ENCODE assay signal across 28 cellular contexts in genomic region chr11:118614511-118614910, GRCh38. TPM values are rescaled to one million over a fixed set of nuclear protein-coding genes. Genes with fewer than 3 reads are reported as not detected.
DNase-seq lines count a peak whose midpoint lies in the region; ATAC-seq, FAIRE-seq and TF ChIP-seq lines count a peak whose summit lies in the region.
"Had no signal": no experiment of that assay in that cellular context is flagged by ENCODE, and none has a peak within 500 bp of the region (broad histone marks: within the 10 kb centered on the region; RNA-seq: fewer than 3 reads in every experiment).

No MANE protein-coding gene starts in this region.

- CTCF ChIA-PET in Caco-2 (lab: Charles Lee) (interaction anchor here (1.0 to 1.8 kb wide), 4 partner anchors 20 to 44 kb away, joined by 3 to 5 read pairs (median 4); no protein-coding TSS in a partner anchor), RWPE1 (lab: Yijun Ruan, JAX) (interaction anchor here (0.7 kb wide), 1 partner anchor 13 kb away, joined by 5 read pairs; no protein-coding TSS in a partner anchor)

- H3K27me3 Mint-ChIP-seq in Caco-2 (ENCODE audit: insufficient read depth, unreplicated experiment) = no peaks in the 10 kb centered on the region

- peaks cover 37% of the 10 kb centered on the region for H3K4me1 Mint-ChIP-seq in Caco-2 (ENCODE audit: low read depth, unreplicated experiment)

- H3K4me1 ChIP-seq in Caco-2 = peaks cover 59% of the 10 kb centered on the region
- peaks cover 55 to 58% of the 10 kb centered on the region in 2 donors for H3K4me1 ChIP-seq in kidney (ENCODE audit: control insufficient read depth in 1 of 2, insufficient read depth in 1 of 2, low read depth in 1 of 2, low read length in 2 of 2)

- H3K27ac ChIP-seq in RWPE1 = peak overlapping the region; percentile 99
- H3K27ac ChIP-seq in kidney (ENCODE audit: low read depth in 2 of 2, low read length in 2 of 2) = peak overlapping the region in 1 of 2 donors; percentile 66
- H3K27ac ChIP-seq: pancreas had no signal

- H3K27ac Mint-ChIP-seq in Caco-2 (ENCODE audit: unreplicated experiment) = peak overlapping the region; percentile 81
- H3K27ac Mint-ChIP-seq: activated B cell treated with CpG ODN at 0.5 μM for 24 hours; CD4-positive, CD25-positive, alpha-beta regulatory T cell had no signal

- peaks cover 6% of the 10 kb centered on the region for H3K36me3 Mint-ChIP-seq in Caco-2 (ENCODE audit: insufficient read depth, unreplicated experiment)
- H3K36me3 Mint-ChIP-seq: naive B cell had no signal

- peak in 1 of 2 experiments; percentile 42 for DNase-seq in Caco-2
- no peak for DNase-seq in RWPE1 (ENCODE audit: low spot score)
- peak; percentile 46 for DNase-seq in kidney
- DNase-seq in posterior vena cava (ENCODE audit: low spot score) = peak; percentile 63
- DNase-seq in SHP77 (lab: John Stamatoyannopoulos, UW) = no peak
- DNase-seq in stimulated activated CD4-positive, alpha-beta T cell treated with anti-CD3 and anti-CD28 coated beads, Interleukin-4, amount 100 ng/mL, for 1 hour = no peak
- no peak for DNase-seq in EL
- DNase-seq: activated B cell treated with CpG ODN at 0.5 μM for 24 hours; activated CD4-positive, alpha-beta T cell treated with anti-CD3 and anti-CD28 coated beads, Interleukin-2, amount 50 U/mL, for 4 hours; activated gamma-delta T cell treated with Interleukin-2 at 50 U/mL for 16 hours; activated T-cell treated with anti-CD3 and anti-CD28 coated beads for 4 hours; amygdala; CD4-positive, CD25-positive, alpha-beta regulatory T cell; cerebellar nuclear complex; DMS153; effector CD4-positive, alpha-beta T cell; foreskin melanocyte; Kasumi-1; naive B cell; NCI-H1092; NCI-H187 treated with DMSO at 0.1 percent for 48 hours; NCI-H69; T1000 had no signal

- H3K4me3 ChIP-seq in Caco-2 (ENCODE audit: low read depth, low read length) (no peak overlapping the region), kidney (ENCODE audit: low read length in 2 of 2) (no peak overlapping the region)
- H3K4me3 ChIP-seq: pancreas had no signal

- no TSS peak for BruUV-seq in Caco-2 (replicated peaks; lab: Mats Ljungman, UMichigan)

- H3K9me3 Mint-ChIP-seq in Caco-2 (ENCODE audit: unreplicated experiment) = no peaks in the 10 kb centered on the region
- H3K9me3 Mint-ChIP-seq: activated B cell treated with CpG ODN at 0.5 μM for 24 hours; CD4-positive, CD25-positive, alpha-beta regulatory T cell; naive B cell had no signal

- no peak for ATAC-seq in HG03565 (IDR thresholded peaks at IDR 0.05; ENCODE audit: unreplicated experiment)
- ATAC-seq: sciatic nerve had no signal

- H3K4me3 Mint-ChIP-seq in Caco-2 (ENCODE audit: unreplicated experiment) = no peak overlapping the region
- H3K4me3 Mint-ChIP-seq: activated B cell treated with CpG ODN at 0.5 μM for 24 hours; CD4-positive, CD25-positive, alpha-beta regulatory T cell had no signal

- H3K9me3 ChIP-seq in Caco-2 (no peaks in the 10 kb centered on the region), kidney (ENCODE audit: control insufficient read depth in 1 of 2, low read length in 2 of 2) (no peaks in the 10 kb centered on the region)
- H3K9me3 ChIP-seq: pancreas had no signal

- POLR2A ChIA-PET in Caco-2 (lab: Charles Lee) = interaction anchor here (0.7 kb wide), 1 partner anchor 179 kb away, joined by 10 read pairs; no protein-coding TSS in a partner anchor
- POLR2A ChIA-PET in RWPE1 (lab: Yijun Ruan, JAX; ENCODE audit: low non-redundant PET) = no interaction called here

- no peak overlapping the region for H3K9ac ChIP-seq in kidney (ENCODE audit: low read length in 2 of 2)

- H3K27me3 ChIP-seq in Caco-2 (replicated peaks; ENCODE audit: control insufficient read depth, insufficient read depth, low read length) = no peaks in the 10 kb centered on the region
- H3K27me3 ChIP-seq: pancreas had no signal

- intact Hi-C loops in Caco-2 (cut with micrococcal nuclease; ENCODE audit: unreplicated experiment) (no loop called here), kidney (cut with DNase I) (no loop called here), posterior vena cava (cut with DNase I) (no loop called here)

- TF ChIP-seq CTCF in Caco-2 (IDR thresholded peaks at IDR 0.05; ENCODE audit: insufficient read depth in 1 of 2, low read depth in 1 of 2, low read length in 1 of 2, severe bottlenecking in 1 of 2, unreplicated experiment in 1 of 2) = no peak
- TF ChIP-seq CTCF in RWPE1 (conservative IDR thresholded peaks at IDR 0.05; ENCODE audit: low read depth) = no peak
- no peak for TF ChIP-seq CTCF in kidney (IDR thresholded peaks at IDR 0.05; ENCODE audit: borderline replicate concordance, extremely low read depth, insufficient read depth)

- no peaks in the 10 kb centered on the region for H3K36me3 ChIP-seq in Caco-2 (ENCODE audit: control insufficient read depth, insufficient read depth, low read length)
- H3K36me3 ChIP-seq in kidney (ENCODE audit: control insufficient read depth in 1 of 2, insufficient read depth in 2 of 2, low read length in 2 of 2) = peaks cover 8 to 14% of the 10 kb centered on the region in 2 donors

- FAIRE-seq in kidney (lab: Jason Lieb, UNC) = no peak
- FAIRE-seq: GM18507, keratinocyte, pancreas had no signal

RNA-seq across cellular contexts. Expression of gene PHLDB1, which starts 7.1 kb away (rescaled TPM):
- total RNA-seq in Caco-2 (2022) (72.1 and 73.6 TPM in 2 replicates), kidney (118 TPM), posterior vena cava (100 to 1,000 TPM; 155 to 201 TPM)
- polyA plus RNA-seq in kidney (ENCODE audit: insufficient read depth, low read depth, low replicate concordance) = 39.1 TPM

RNA-seq across cellular contexts. Expression of gene ARCN1, which starts 42.3 kb away (rescaled TPM):
- total RNA-seq in Caco-2 (2022) (313 and 330 TPM in 2 replicates), kidney (107 TPM), posterior vena cava (100 to 1,000 TPM; 148 to 176 TPM)
- 64.7 TPM for polyA plus RNA-seq in kidney (ENCODE audit: insufficient read depth, low read depth, low replicate concordance)

RNA-seq across cellular contexts. Expression of gene IFT46, which starts 48.8 kb away (rescaled TPM):
- total RNA-seq in Caco-2 (2022) = 26.8 and 30.6 TPM in 2 replicates
- total RNA-seq in kidney = 21.1 TPM
- 28.7 TPM for polyA plus RNA-seq in kidney (ENCODE audit: insufficient read depth, low read depth, low replicate concordance)
- total RNA-seq in posterior vena cava = 10 to 100 TPM; 15.9 TPM

Comparison
In these comparisons a context has a peak if more than half of its experiments do, and no peak if none do; other contexts are left out.
1. DNase-seq: peak in kidney (single experiment) and posterior vena cava (single experiment); none in RWPE1 (single experiment), SHP77 (0 of 2), stimulated activated CD4-positive, alpha-beta T cell treated with anti-CD3 and anti-CD28 coated beads, Interleukin-4, amount 100 ng/mL, for 1 hour (single experiment) and EL (single experiment).